In genomic region chr10:3467052-3467906, GRCh38 we compare ENCODE assay signal across 9 cellular contexts.
DNase-seq lines count a peak whose midpoint lies in the region; TF ChIP-seq lines count a peak whose summit lies in the region.
"Had no signal": no experiment of that assay in that cellular context is flagged by ENCODE, and none has a peak within 500 bp of the region (broad histone marks: within the 10 kb centered on the region; RNA-seq: fewer than 3 reads in every experiment).

No MANE protein-coding gene starts in this region.

- H3K4me3 ChIP-seq in PC-9: peak overlapping the region; percentile 42; the same call in 1 of the 2 replicates
- peak overlapping the region in 1 of 2 donors; percentile 13 for H3K4me3 ChIP-seq in duodenal mucosa (ENCODE audit: low read depth in 1 of 2, low read length in 2 of 2)

- CTCF ChIA-PET in PC-9 (lab: Charles Lee): no interaction called here

- no peaks in the 10 kb centered on the region for H3K9me2 ChIP-seq in PC-9 (ENCODE audit: insufficient read depth)

- peak overlapping the region; percentile 65; the same call in 1 of the 2 replicates for H2AFZ ChIP-seq in PC-9

- H3K9ac ChIP-seq in duodenal mucosa (ENCODE audit: low read depth in 1 of 2, low read length in 2 of 2): no peak overlapping the region

- no peaks in the 10 kb centered on the region for H3K9me3 Mint-ChIP-seq in mesothelial cell of epicardium
- H3K9me3 Mint-ChIP-seq: IgD-negative memory B cell had no signal

- TSS peak; percentile 78 for BruUV-seq in PC-9 (replicated peaks; lab: Mats Ljungman, UMichigan)

- H3K36me3 ChIP-seq in PC-9 (ENCODE audit: low read depth) (no peaks in the 10 kb centered on the region), duodenal mucosa (ENCODE audit: control insufficient read depth in 1 of 2, insufficient read depth in 2 of 2, low read length in 2 of 2) (no peaks in the 10 kb centered on the region)

- H3K79me2 ChIP-seq in PC-9 (ENCODE audit: low read depth): no peaks in the 10 kb centered on the region

- peak overlapping the region; percentile 100 for H3K27ac ChIP-seq in PC-9
- H3K27ac ChIP-seq in duodenal mucosa (ENCODE audit: low read depth, low read length): peak overlapping the region; percentile 70

- TF ChIP-seq CTCF in PC-9 (conservative IDR thresholded peaks at IDR 0.05): peak; percentile 61
- TF ChIP-seq CTCF in mesothelial cell of epicardium (IDR thresholded peaks at IDR 0.05; ENCODE audit: unreplicated experiment): no peak

- H3K9me3 ChIP-seq in PC-9 (ENCODE audit: insufficient read depth, low read depth): no peaks in the 10 kb centered on the region
- no peaks in the 10 kb centered on the region for H3K9me3 ChIP-seq in duodenal mucosa (ENCODE audit: control insufficient read depth in 1 of 2, low read length in 2 of 2)

- H3K36me3 Mint-ChIP-seq in mesothelial cell of epicardium: no peaks in the 10 kb centered on the region

- H4K20me1 ChIP-seq in PC-9 (ENCODE audit: insufficient read depth): no peaks in the 10 kb centered on the region

- peaks cover 58% of the 10 kb centered on the region for H3K4me1 ChIP-seq in PC-9 (replicated peaks; ENCODE audit: insufficient read depth)
- H3K4me1 ChIP-seq in duodenal mucosa (ENCODE audit: control insufficient read depth in 1 of 2, insufficient read depth in 2 of 2, low read length in 2 of 2): peaks cover 17 to 23% of the 10 kb centered on the region in 2 donors

- peaks cover 48% of the 10 kb centered on the region for H3K4me1 Mint-ChIP-seq in mesothelial cell of epicardium

- intact Hi-C loops in PC-9 (cut with micrococcal nuclease; ENCODE audit: unreplicated experiment): loop anchor here (1.0 to 5.0 kb wide), 14 partner anchors 27 to 1304 kb away; no protein-coding TSS in a partner anchor

- H3K4me2 ChIP-seq in PC-9: peak overlapping the region; percentile 74

- DNase-seq in DMS53 (lab: John Stamatoyannopoulos, UW) (peak; percentile 93), PC-9 (peak; percentile 83 to 96), mesothelial cell of epicardium (ENCODE audit: low spot score in 2 of 2, unreplicated experiment in 2 of 2) (no peak), putamen (ENCODE audit: low spot score) (no peak), DMS153 (lab: John Stamatoyannopoulos, UW) (no peak), NCI-H146 (lab: John Stamatoyannopoulos, UW) (no peak), NCI-H82 treated with DMSO at 0.1 percent for 48 hours (lab: John Stamatoyannopoulos, UW; ENCODE audit: unreplicated experiment) (no peak)

- no peaks in the 10 kb centered on the region for H3K27me3 Mint-ChIP-seq in mesothelial cell of epicardium (ENCODE audit: low read depth)

- H3K27me3 ChIP-seq in PC-9 (ENCODE audit: insufficient read depth, low read depth) (no peaks in the 10 kb centered on the region), duodenal mucosa (ENCODE audit: control insufficient read depth in 1 of 2, insufficient read depth in 2 of 2, low read length in 2 of 2) (no peaks in the 10 kb centered on the region)

- peak overlapping the region; percentile 95 for H3K27ac Mint-ChIP-seq in mesothelial cell of epicardium

- H3F3A ChIP-seq in PC-9 (ENCODE audit: insufficient read depth, low read depth): peaks cover 39% of the 10 kb centered on the region

- H3K4me3 Mint-ChIP-seq in mesothelial cell of epicardium: no peak overlapping the region
- H3K4me3 Mint-ChIP-seq: IgD-negative memory B cell had no signal

- POLR2A ChIA-PET in PC-9 (lab: Charles Lee; ENCODE audit: unreplicated experiment): interaction anchor here (0.5 to 0.7 kb wide), 6 partner anchors 155 to 1206 kb away, joined by 3 to 6 read pairs (median 4); no protein-coding TSS in a partner anchor

Comparison
In these comparisons a context has a peak if more than half of its experiments do, and no peak if none do; other contexts are left out.
1. DNase-seq: peak in DMS53 (single experiment) and PC-9 (2 of 2); none in mesothelial cell of epicardium (0 of 2), putamen (single experiment), DMS153 (single experiment), NCI-H146 (single experiment) and NCI-H82 treated with DMSO at 0.1 percent for 48 hours (single experiment).